Comparison of ENCODE assay signal across 14 cellular contexts in the genomic region with DNA sequence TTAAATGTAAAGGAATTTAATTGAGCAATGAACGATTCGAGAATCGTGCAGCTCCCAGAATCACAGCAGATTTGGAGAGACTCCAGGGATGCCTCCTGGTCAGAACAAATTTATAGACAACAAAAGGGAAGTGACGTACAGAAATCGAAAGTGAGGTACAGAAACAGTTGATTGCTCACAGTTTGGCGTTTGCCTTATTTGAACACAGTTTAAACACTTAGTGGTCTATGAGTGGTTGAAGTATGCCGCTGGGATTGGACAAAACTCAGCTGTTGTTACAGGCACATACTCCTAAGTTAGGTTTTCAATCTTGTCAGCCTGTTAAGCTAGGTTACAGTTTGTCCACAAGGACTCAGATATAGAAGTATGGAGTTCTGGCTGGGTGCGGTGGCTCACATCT.
DNase-seq lines count a peak whose midpoint lies in the region; ATAC-seq, FAIRE-seq and TF ChIP-seq lines count a peak whose summit lies in the region.
"Had no signal": no experiment of that assay in that cellular context is flagged by ENCODE, and none has a peak within 500 bp of the region (broad histone marks: within the 10 kb centered on the region; RNA-seq: fewer than 3 reads in every experiment).

No MANE protein-coding gene starts in this region.

- 20% methylated on average over 8 of the region's 8 CpGs for WGBS in HepG2 (ENCODE audit: low lambda C conversion rate)
- WGBS in right lobe of liver (ENCODE audit: insufficient coverage, low coverage, low lambda C conversion rate, missing lambda C conversion rate) = 52% methylated on average over 7 of the region's 8 CpGs
- 50% methylated on average over 8 of the region's 8 CpGs for WGBS in GM12878 (ENCODE audit: insufficient coverage, insufficient replicate concordance, low lambda C conversion rate, missing lambda C conversion rate)

- H3K4me3 ChIP-seq in HepG2 (replicated peaks in 1 of 3; ENCODE audit: insufficient read depth in 1 of 3, low read depth in 2 of 3, low read length in 3 of 3) (no peak overlapping the region), right lobe of liver (no peak overlapping the region), GM12878 (no peak overlapping the region)
- H3K4me3 ChIP-seq: thoracic aorta had no signal

- no TSS peak for BruUV-seq in HepG2 (replicated peaks; lab: Mats Ljungman, UMichigan)
- BruUV-seq in GM12878 (replicated peaks; lab: Mats Ljungman, UMichigan) = no TSS peak

- H3K27ac ChIP-seq in HepG2 (ENCODE audit: extremely low read length, insufficient read depth, low read length) (no peak overlapping the region), right lobe of liver (no peak overlapping the region), GM12878 (ENCODE audit: control insufficient read depth, insufficient read depth) (no peak overlapping the region; the same call in 1 of the 2 replicates)
- H3K27ac ChIP-seq: thoracic aorta had no signal

- no peaks in the 10 kb centered on the region; the same call in 1 of the 2 replicates for H3K4me1 ChIP-seq in HepG2 (ENCODE audit: insufficient read depth, low read length)
- H3K4me1 ChIP-seq in right lobe of liver = no peaks in the 10 kb centered on the region
- H3K4me1 ChIP-seq in GM12878 (ENCODE audit: control insufficient read depth, insufficient read depth, low read length) = peaks cover 6% of the 10 kb centered on the region

- H3K36me3 ChIP-seq in HepG2 (replicated peaks in 1 of 2; ENCODE audit: control insufficient read depth in 1 of 2, insufficient read depth in 2 of 2, low read length in 2 of 2) = no peaks in the 10 kb centered on the region
- no peaks in the 10 kb centered on the region for H3K36me3 ChIP-seq in right lobe of liver
- no peaks in the 10 kb centered on the region for H3K36me3 ChIP-seq in GM12878 (ENCODE audit: control insufficient read depth in 2 of 2, insufficient read depth in 2 of 2, low read length in 1 of 2)
- H3K36me3 ChIP-seq: thoracic aorta had no signal

- SMC1A ChIA-PET in GM12878 (lab: Charles Lee; ENCODE audit: uncharacterized antibody, unreplicated experiment) = interaction anchor here (0.9 to 2.2 kb wide), 4 partner anchors 11 to 324 kb away, joined by 3 to 9 read pairs (median 3); no protein-coding TSS in a partner anchor

- RAD21 ChIA-PET in GM12878 (lab: Charles Lee; ENCODE audit: unreplicated experiment) = interaction anchor here (0.6 to 4.0 kb wide), 3 partner anchors 99 to 718 kb away, joined by 3 to 35 read pairs (median 7); no protein-coding TSS in a partner anchor

- no peaks in the 10 kb centered on the region for H4K20me1 ChIP-seq in HepG2 (ENCODE audit: insufficient read depth, low read length)
- H4K20me1 ChIP-seq in GM12878 (ENCODE audit: control insufficient read depth, insufficient read depth) = no peaks in the 10 kb centered on the region

- H3K27me3 ChIP-seq in HepG2 (ENCODE audit: control insufficient read depth in 1 of 2, insufficient read depth in 2 of 2, low read length in 2 of 2) (peaks cover 0 to 18% of the 10 kb centered on the region in 2 experiments), right lobe of liver (no peaks in the 10 kb centered on the region), GM12878 (replicated peaks in 1 of 2; ENCODE audit: control insufficient read depth in 2 of 2, insufficient read depth in 2 of 2, low read length in 1 of 2) (no peaks in the 10 kb centered on the region)

- DNase-seq in HepG2 (ENCODE audit: low spot score) = no peak
- no peak for DNase-seq in right lobe of liver
- DNase-seq in NCI-H2029 treated with DMSO at 0.1 percent for 48 hours (lab: John Stamatoyannopoulos, UW) = peak; percentile 91
- DNase-seq in GM12878 (ENCODE audit: low read depth, low spot score) = peak; percentile 19
- DNase-seq: activated CD4-positive, alpha-beta T cell treated with anti-CD3 and anti-CD28 coated beads, Interleukin-2, amount 50 U/mL, for 4 hours; DMS153; foreskin melanocyte; immature natural killer cell; occipital lobe had no signal

- no peaks in the 10 kb centered on the region for H3K9me3 ChIP-seq in HepG2 (ENCODE audit: low read length)
- no peaks in the 10 kb centered on the region for H3K9me3 ChIP-seq in right lobe of liver
- no peaks in the 10 kb centered on the region for H3K9me3 ChIP-seq in GM12878 (replicated peaks; ENCODE audit: control insufficient read depth, insufficient read depth, low read length)
- H3K9me3 ChIP-seq: thoracic aorta had no signal

- TF ChIP-seq RAD21 in HepG2 (CRISPR knock-in tag; IDR thresholded peaks at IDR 0.05) (no peak), GM12878 (IDR thresholded peaks at IDR 0.05; ENCODE audit: insufficient read depth, low read depth, low read length) (no peak)

- no peak for TF ChIP-seq POLR2A in HepG2 (IDR thresholded peaks at IDR 0.05; ENCODE audit: insufficient read depth in 1 of 2, low read depth in 2 of 2, low read length in 2 of 2)
- no peak for TF ChIP-seq POLR2A in right lobe of liver (IDR thresholded peaks at IDR 0.05)
- no peak for TF ChIP-seq POLR2A in GM12878 (IDR thresholded peaks at IDR 0.05; ENCODE audit: low read depth, low read length)

- no peak for ATAC-seq in HepG2
- ATAC-seq in right lobe of liver = no peak
- ATAC-seq in GM12878 = peak; percentile 75
- ATAC-seq in GM21786 (IDR thresholded peaks at IDR 0.05; ENCODE audit: unreplicated experiment) = no peak
- no peak for ATAC-seq in GM19463 (IDR thresholded peaks at IDR 0.05; ENCODE audit: unreplicated experiment)
- ATAC-seq in GM21528 (IDR thresholded peaks at IDR 0.05; ENCODE audit: low FRiP score, unreplicated experiment) = no peak
- ATAC-seq in HG03108 (IDR thresholded peaks at IDR 0.05; ENCODE audit: unreplicated experiment) = no peak

- no peak for FAIRE-seq in HepG2 (lab: Jason Lieb, UNC)
- FAIRE-seq in GM12878 (lab: Jason Lieb, UNC) = peak; percentile 7

- H3K79me2 ChIP-seq in HepG2 (ENCODE audit: insufficient read depth, low read length) (no peaks in the 10 kb centered on the region), GM12878 (ENCODE audit: control insufficient read depth, insufficient read depth, low read length) (no peaks in the 10 kb centered on the region)

- POLR2A ChIA-PET in HepG2 (lab: Yijun Ruan, JAX) = no interaction called here
- POLR2A ChIA-PET in GM12878 (lab: Charles Lee) = no interaction called here

- H3K9ac ChIP-seq in HepG2 (ENCODE audit: insufficient read depth, low read depth, low read length) (no peak overlapping the region), GM12878 (ENCODE audit: control insufficient read depth, insufficient read depth, low read length) (no peak overlapping the region)

- TF ChIP-seq EP300 in HepG2 (IDR thresholded peaks at IDR 0.05; ENCODE audit: low read depth in 2 of 2, low read length in 2 of 2) (no peak), HepG2 (CRISPR knock-in tag; IDR thresholded peaks at IDR 0.05; ENCODE audit: borderline replicate concordance) (no peak), GM12878 (IDR thresholded peaks at IDR 0.05; ENCODE audit: borderline replicate concordance in 1 of 2, control insufficient read depth in 1 of 2, low read depth in 2 of 2, low read length in 2 of 2) (no peak)

- intact Hi-C loops in HepG2 (cut with micrococcal nuclease; ENCODE audit: unreplicated experiment) (no loop called here), right lobe of liver (cut with DNase I) (no loop called here), GM12878 (cut with micrococcal nuclease; ENCODE audit: unreplicated experiment) (no loop called here)

- in situ Hi-C loops in HepG2 (cut with HindIII; ENCODE audit: extremely low pct_ligation_motif_present, low pct_unique_long_range_greater_than_20kb) (no loop called here), GM12878 (cut with MboI) (loop anchor here (25.0 kb wide), 1 partner anchor 319 kb away; a partner anchor contains a TSS)

- TF ChIP-seq CTCF in HepG2 (CRISPR knock-in tag; IDR thresholded peaks at IDR 0.05) = no peak
- TF ChIP-seq CTCF in right lobe of liver (IDR thresholded peaks at IDR 0.05) = no peak
- TF ChIP-seq CTCF in GM12878 (IDR thresholded peaks at IDR 0.05 in 2 of 3, conservative IDR thresholded peaks at IDR 0.05 in 1 of 3; ENCODE audit: control insufficient read depth in 2 of 3, extremely low read depth in 1 of 3, insufficient read depth in 1 of 3, low read depth in 3 of 3, low read length in 3 of 3) = no peak

- H2AFZ ChIP-seq in HepG2 (ENCODE audit: low read length) (peak overlapping the region; percentile 70), GM12878 (ENCODE audit: control insufficient read depth, low read depth, low read length) (peak overlapping the region; percentile 24; the same call in 1 of the 2 replicates)

- CTCF ChIA-PET in HepG2 (lab: Yijun Ruan, JAX; ENCODE audit: low intra/inter-chr PET ratio, low total read pairs) = no interaction called here
- CTCF ChIA-PET in GM12878 (lab: Yijun Ruan, JAX) = interaction anchor here (0.5 to 2.4 kb wide), 8 partner anchors 10 to 324 kb away, joined by 3 to 13 read pairs (median 4); no protein-coding TSS in a partner anchor

- peak overlapping the region; percentile 29 for H3K4me2 ChIP-seq in HepG2 (ENCODE audit: low read depth, low read length)
- H3K4me2 ChIP-seq in GM12878 (ENCODE audit: control insufficient read depth, insufficient read depth) = no peak overlapping the region

TF ChIP-seq in HepG2, 621 proteins besides CTCF, POLR2A, EP300 and RAD21 (continues in another document):
- TF ChIP-seq TP53 (CRISPR knock-in tag; conservative IDR thresholded peaks at IDR 0.05) (no peak), YEATS2 (CRISPR knock-in tag; IDR thresholded peaks at IDR 0.05; ENCODE audit: borderline replicate concordance) (no peak)

TF ChIP-seq in GM12878, 131 proteins besides CTCF, POLR2A, EP300 and RAD21:
- TF ChIP-seq CREM (IDR thresholded peaks at IDR 0.05; ENCODE audit: low read depth) = peak; percentile 58
- no peak for TF ChIP-seq BACH1 (IDR thresholded peaks at IDR 0.05; ENCODE audit: borderline replicate concordance)
- TF ChIP-seq RUNX3 (IDR thresholded peaks at IDR 0.05; ENCODE audit: low read length) = peak; percentile 36; the same call in 1 of the 2 replicates
- peak; percentile 61; the same call in 1 of the 2 replicates for TF ChIP-seq SPI1 (IDR thresholded peaks at IDR 0.05; ENCODE audit: borderline replicate concordance, insufficient read depth, low read depth, low read length)
- peak; percentile 69 for TF ChIP-seq CREB1 (IDR thresholded peaks at IDR 0.05; ENCODE audit: low read depth)
- TF ChIP-seq SUPT20H (IDR thresholded peaks at IDR 0.05; ENCODE audit: borderline replicate concordance, control insufficient read depth, low read depth, low read length) = no peak
- peak; percentile 17 to 84; a peak in 2 of 4 replicates for TF ChIP-seq SRF (IDR thresholded peaks at IDR 0.05; ENCODE audit: low read depth in 2 of 2, low read length in 2 of 2)

Comparison
In these comparisons a context has a peak if more than half of its experiments do, and no peak if none do; other contexts are left out.
1. DNase-seq: peak in NCI-H2029 treated with DMSO at 0.1 percent for 48 hours (single experiment) and GM12878 (single experiment); none in HepG2 (single experiment) and right lobe of liver (0 of 3).